20 cellular contexts compared by ENCODE assay signal in genomic region chr4:148204892-148205291, GRCh38.
DNase-seq lines count a peak whose midpoint lies in the region; ATAC-seq and TF ChIP-seq lines count a peak whose summit lies in the region.
"Had no signal": no experiment of that assay in that cellular context is flagged by ENCODE, and none has a peak within 500 bp of the region (broad histone marks: within the 10 kb centered on the region; RNA-seq: fewer than 3 reads in every experiment).

No MANE protein-coding gene starts in this region.

- peak; percentile 49 to 65 (median 54) for ATAC-seq in right lobe of liver
- no peak for ATAC-seq in GM19351 (IDR thresholded peaks at IDR 0.05; ENCODE audit: unreplicated experiment)
- ATAC-seq: CD8-positive, alpha-beta T cell had no signal

- DNase-seq in right lobe of liver: no peak
- peak; percentile 57 for DNase-seq in superior temporal gyrus (ENCODE audit: extremely low spot score)
- no peak for DNase-seq in GM10266 (ENCODE audit: extremely low spot score)
- no peak for DNase-seq in cardiac septum (ENCODE audit: low spot score)
- DNase-seq: Caco-2; CD8-positive, alpha-beta T cell; GDM1; Karpas-422; NCI-H1092; NCI-H1417 treated with DMSO at 0.1 percent for 48 hours; NCI-H1694 treated with DMSO at 0.1 percent for 48 hours; NCI-H2081; NCI-H2227 treated with DMSO at 0.1 percent for 48 hours; Right ventricle myocardium superior; RPMI8226 had no signal

- H3K4me1 ChIP-seq in right lobe of liver: peaks cover 0 to 5% (median 0%) of the 10 kb centered on the region in 4 donors
- H3K4me1 ChIP-seq: Caco-2 had no signal

- TF ChIP-seq POLR2A in right lobe of liver (IDR thresholded peaks at IDR 0.05): no peak

- no peak overlapping the region for H3K4me3 ChIP-seq in right lobe of liver

- whole genome bisulfite sequencing in right lobe of liver (ENCODE audit: insufficient coverage, low coverage, low lambda C conversion rate, missing lambda C conversion rate): 54% methylated on average over 1 of the region's 1 CpG

- H3K27me3 ChIP-seq in right lobe of liver: no peaks in the 10 kb centered on the region

- intact Hi-C loops in right lobe of liver (cut with DNase I): no loop called here
- intact Hi-C loops in cardiac septum (cut with DNase I): no loop called here

- TF ChIP-seq CTCF in VCaP (conservative IDR thresholded peaks at IDR 0.05) (no peak), right lobe of liver (IDR thresholded peaks at IDR 0.05) (no peak), GM10266 (IDR thresholded peaks at IDR 0.05; ENCODE audit: control insufficient read depth, insufficient read depth, low read depth, missing control alignments) (no peak)

- H3K27ac ChIP-seq in VCaP (peak overlapping the region; percentile 90), cingulate gyrus (ENCODE audit: low read depth, low read length) (peak overlapping the region; percentile 67), right lobe of liver (peak overlapping the region in 2 of 3 donors; percentile 6 to 67)
- H3K27ac ChIP-seq: C4-2B, HL-60 had no signal

- H3K36me3 ChIP-seq in right lobe of liver: no peaks in the 10 kb centered on the region

- no peaks in the 10 kb centered on the region for H3K9me3 ChIP-seq in right lobe of liver
- H3K9me3 ChIP-seq: Caco-2 had no signal

Comparison
In these comparisons a context has a peak if more than half of its experiments do, and no peak if none do; other contexts are left out.
1. H3K27ac ChIP-seq: peak in every context shown above with its lines; median percentile 90 in VCaP; 67 in cingulate gyrus; 36 in right lobe of liver.